ENCODE assay signal across 18 cellular contexts in the genomic region with DNA sequence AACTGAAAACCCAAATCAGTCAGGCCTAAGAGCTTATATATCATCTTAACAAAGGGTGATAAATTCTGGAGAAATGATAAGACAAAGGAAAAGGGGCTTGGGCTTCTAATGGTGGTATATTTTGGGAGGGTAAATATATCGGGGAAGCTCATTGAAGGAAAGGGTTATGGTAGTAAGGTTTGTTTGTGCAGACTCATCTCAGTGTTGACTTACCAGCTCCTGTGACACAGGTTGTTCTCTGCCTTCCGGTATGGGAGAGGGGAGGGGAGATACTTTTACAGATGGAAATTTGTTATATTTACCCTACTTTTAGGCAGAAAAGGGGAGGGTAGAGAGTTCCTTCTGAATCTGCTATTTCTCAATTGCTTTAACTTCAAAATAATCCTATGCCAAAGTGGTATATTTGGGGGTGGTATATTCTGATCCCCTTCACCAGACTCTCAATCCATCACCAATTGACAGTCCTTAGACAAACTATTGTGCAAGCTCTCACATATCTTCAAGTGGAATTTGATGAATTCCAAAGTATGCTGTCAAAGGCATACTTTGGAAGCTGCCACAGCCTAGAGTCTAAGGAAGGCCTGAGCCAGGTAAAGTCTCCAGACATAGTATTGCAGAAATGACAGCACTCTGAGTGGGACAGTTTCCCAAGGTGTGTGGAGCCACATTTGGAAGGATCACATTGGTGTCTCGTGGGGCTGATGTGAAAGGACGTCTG. TPM values are rescaled to one million over a fixed set of nuclear protein-coding genes. Genes with fewer than 3 reads are reported as not detected.
A peak's percentile ranks its signal among the peaks of the same experiment; 100 is the strongest.
DNase-seq lines count a peak whose midpoint lies in the region; ATAC-seq and TF ChIP-seq lines count a peak whose summit lies in the region.
"Had no signal": no experiment of that assay in that cellular context is flagged by ENCODE, and none has a peak within 500 bp of the region (broad histone marks: within the 10 kb centered on the region; RNA-seq: fewer than 3 reads in every experiment).

No MANE protein-coding gene starts in this region.

- no peaks in the 10 kb centered on the region for H3K9me3 ChIP-seq in HEK293 (ENCODE audit: control insufficient read depth, insufficient read depth, low read depth, low read length)
- no peaks in the 10 kb centered on the region for H3K9me3 ChIP-seq in upper lobe of left lung
- no peaks in the 10 kb centered on the region for H3K9me3 ChIP-seq in prostate gland
- H3K9me3 ChIP-seq: MG63, SJSA1 had no signal

- no peak for DNase-seq in activated T-cell treated with anti-CD3 and anti-CD28 coated beads, Interleukin-2, amount 50 U/mL, for 24 hours
- no peak for DNase-seq in activated T-cell treated with anti-CD3 and anti-CD28 coated beads for 4 hours
- no peak for DNase-seq in activated naive CD8-positive, alpha-beta T cell treated with anti-CD3 and anti-CD28 coated beads for 36 hours
- no peak for DNase-seq in upper lobe of left lung
- no peak for DNase-seq in prostate gland (ENCODE audit: low spot score)
- no peak for DNase-seq in NCI-H146 (lab: John Stamatoyannopoulos, UW)
- DNase-seq: ACHN; CD4-positive, CD25-positive, alpha-beta regulatory T cell; Karpas-422; MG63; NCI-H1092; NCI-H2081 treated with DMSO at 0.1 percent for 48 hours; NCI-H748 treated with DMSO at 0.1 percent for 48 hours; PC-3 had no signal

- H3K4me3 Mint-ChIP-seq in activated T-cell treated with anti-CD3 and anti-CD28 coated beads, Interleukin-2, amount 50 U/mL, for 24 hours, result no peak overlapping the region
- H3K4me3 Mint-ChIP-seq in activated naive CD8-positive, alpha-beta T cell treated with anti-CD3 and anti-CD28 coated beads for 36 hours, result no peak overlapping the region
- H3K4me3 Mint-ChIP-seq: CD4-positive, CD25-positive, alpha-beta regulatory T cell had no signal

- H3K4me1 Mint-ChIP-seq in activated T-cell treated with anti-CD3 and anti-CD28 coated beads, Interleukin-2, amount 50 U/mL, for 24 hours (ENCODE audit: low read depth), result peaks cover 36% of the 10 kb centered on the region
- peaks cover 18% of the 10 kb centered on the region for H3K4me1 Mint-ChIP-seq in activated naive CD8-positive, alpha-beta T cell treated with anti-CD3 and anti-CD28 coated beads for 36 hours
- H3K4me1 Mint-ChIP-seq: CD4-positive, CD25-positive, alpha-beta regulatory T cell had no signal

- peak overlapping the region; percentile 50 for H3K27ac Mint-ChIP-seq in activated T-cell treated with anti-CD3 and anti-CD28 coated beads, Interleukin-2, amount 50 U/mL, for 24 hours
- peak overlapping the region; percentile 46 for H3K27ac Mint-ChIP-seq in activated naive CD8-positive, alpha-beta T cell treated with anti-CD3 and anti-CD28 coated beads for 36 hours
- H3K27ac Mint-ChIP-seq: CD4-positive, CD25-positive, alpha-beta regulatory T cell had no signal

- H3K36me3 ChIP-seq in HEK293 (ENCODE audit: control insufficient read depth in 2 of 2, insufficient read depth in 1 of 2, low read length in 2 of 2) (no peaks in the 10 kb centered on the region), upper lobe of left lung (no peaks in the 10 kb centered on the region), prostate gland (no peaks in the 10 kb centered on the region)
- H3K36me3 ChIP-seq: MG63, SJSA1 had no signal

- H3K9me3 Mint-ChIP-seq in activated T-cell treated with anti-CD3 and anti-CD28 coated beads, Interleukin-2, amount 50 U/mL, for 24 hours, result peaks cover 10% of the 10 kb centered on the region
- peaks cover 6% of the 10 kb centered on the region for H3K9me3 Mint-ChIP-seq in activated naive CD8-positive, alpha-beta T cell treated with anti-CD3 and anti-CD28 coated beads for 36 hours
- H3K9me3 Mint-ChIP-seq: CD4-positive, CD25-positive, alpha-beta regulatory T cell had no signal

- no peak overlapping the region for H3K4me3 ChIP-seq in HEK293 (ENCODE audit: low read depth, low read length)
- no peak overlapping the region for H3K4me3 ChIP-seq in upper lobe of left lung
- no peak overlapping the region for H3K4me3 ChIP-seq in prostate gland
- H3K4me3 ChIP-seq: MG63, SJSA1 had no signal

- no peaks in the 10 kb centered on the region for H3K36me3 Mint-ChIP-seq in activated T-cell treated with anti-CD3 and anti-CD28 coated beads, Interleukin-2, amount 50 U/mL, for 24 hours (ENCODE audit: low read depth)
- H3K36me3 Mint-ChIP-seq in activated naive CD8-positive, alpha-beta T cell treated with anti-CD3 and anti-CD28 coated beads for 36 hours, result peaks cover 8% of the 10 kb centered on the region
- H3K36me3 Mint-ChIP-seq: CD4-positive, CD25-positive, alpha-beta regulatory T cell had no signal

- H3K27me3 ChIP-seq in upper lobe of left lung, result no peaks in the 10 kb centered on the region
- no peaks in the 10 kb centered on the region for H3K27me3 ChIP-seq in prostate gland (replicated peaks; ENCODE audit: insufficient read depth)
- H3K27me3 ChIP-seq: MG63, SJSA1 had no signal

- H3K27ac ChIP-seq in HEK293 (ENCODE audit: extremely low read depth, low read depth, low read length) (no peak overlapping the region), upper lobe of left lung (peak overlapping the region in 2 of 4 donors; percentile 14 to 23), prostate gland (no peak overlapping the region)
- H3K27ac ChIP-seq: RWPE1, SJSA1 had no signal

- ATAC-seq in upper lobe of left lung (ENCODE audit: low FRiP score in 2 of 2), result peak; percentile 46 to 66
- no peak for ATAC-seq in HG03025 (IDR thresholded peaks at IDR 0.05; ENCODE audit: low FRiP score, unreplicated experiment)
- ATAC-seq: PC-3 had no signal

- peaks cover 2% of the 10 kb centered on the region for H3K27me3 Mint-ChIP-seq in activated T-cell treated with anti-CD3 and anti-CD28 coated beads, Interleukin-2, amount 50 U/mL, for 24 hours
- peaks cover 14% of the 10 kb centered on the region for H3K27me3 Mint-ChIP-seq in activated naive CD8-positive, alpha-beta T cell treated with anti-CD3 and anti-CD28 coated beads for 36 hours

- H3K4me1 ChIP-seq in HEK293 (ENCODE audit: control insufficient read depth, insufficient read depth, low read length), result no peaks in the 10 kb centered on the region
- peaks cover 0 to 7% (median 0%) of the 10 kb centered on the region in 4 donors for H3K4me1 ChIP-seq in upper lobe of left lung
- no peaks in the 10 kb centered on the region for H3K4me1 ChIP-seq in prostate gland (replicated peaks)
- H3K4me1 ChIP-seq: SJSA1 had no signal

- CTCF ChIA-PET in HEK293 (lab: Yijun Ruan, JAX), result interaction anchor here (0.6 to 2.7 kb wide), 2 partner anchors 9 to 672 kb away, joined by 3 to 10 read pairs; no protein-coding TSS in a partner anchor

- no peak for TF ChIP-seq CTCF in HEK293 (tag by site-specific recombination; IDR thresholded peaks at IDR 0.05)
- TF ChIP-seq CTCF in upper lobe of left lung (IDR thresholded peaks at IDR 0.05), result no peak
- no peak for TF ChIP-seq CTCF in prostate gland (IDR thresholded peaks at IDR 0.05)

- POLR2A ChIA-PET in HEK293 (lab: Yijun Ruan, JAX), result no interaction called here

- 65 to 70% methylated on average over 4 of the region's 4 CpGs for WGBS in upper lobe of left lung, 2 donors
- 75% methylated on average over 4 of the region's 4 CpGs for WGBS in prostate gland

- TF ChIP-seq POLR2A in upper lobe of left lung (IDR thresholded peaks at IDR 0.05), result no peak
- TF ChIP-seq POLR2A in prostate gland (IDR thresholded peaks at IDR 0.05), result no peak

- intact Hi-C loops in prostate gland (cut with DNase I), result no loop called here

- TF ChIP-seq EP300 in upper lobe of left lung (IDR thresholded peaks at IDR 0.05), result no peak

TF ChIP-seq in HEK293, 187 proteins besides CTCF, POLR2A, EP300 and RAD21:
- TF ChIP-seq PBX3 (CRISPR knock-in tag; IDR thresholded peaks at IDR 0.05) (no peak), ZNF211 (tag by site-specific recombination; IDR thresholded peaks at IDR 0.05; ENCODE audit: low read depth) (peak; percentile 83)
TF ChIP-seq in HEK293: peak in this region for 1.

RNA-seq across cellular contexts. Expression of gene PAPSS2, which starts 13.3 kb away (rescaled TPM):
- total RNA-seq in activated naive CD8-positive, alpha-beta T cell treated with anti-CD3 and anti-CD28 coated beads for 36 hours, result under 1 TPM; 0.27 to 0.42 TPM
- 100 to 1,000 TPM in 5 of 6 donors, 10 to 100 TPM in 1; 48.2 to 217 (median 159) TPM for total RNA-seq in upper lobe of left lung
- 1 to 10 TPM; 5.5 to 9.0 TPM for total RNA-seq in prostate gland
- total RNA-seq: CD4-positive, CD25-positive, alpha-beta regulatory T cell had no signal

Comparison
In these comparisons a context has a peak if more than half of its experiments do, and no peak if none do; other contexts are left out.
1. RNA of gene PAPSS2, which starts 13.3 kb away (total RNA-seq): 48.2 to 217 TPM in upper lobe of left lung; 5.5 to 9.0 TPM in prostate gland and 0.27 to 0.42 TPM in activated naive CD8-positive, alpha-beta T cell treated with anti-CD3 and anti-CD28 coated beads for 36 hours; every median in the first group is over 4 times any median in the second.